Comparison of ENCODE assay signal across 8 cellular contexts in genomic region chr10:132319853-132320669, GRCh38. TPM values are rescaled to one million over a fixed set of nuclear protein-coding genes. Genes with fewer than 3 reads are reported as not detected.
DNase-seq lines count a peak whose midpoint lies in the region; ATAC-seq and TF ChIP-seq lines count a peak whose summit lies in the region.

No MANE protein-coding gene starts in this region.

- in situ Hi-C loops in mammary epithelial cell (cut with MboI; ENCODE audit: low sequenced_read_pairs in 2 of 2) = no loop called here

- H3K27ac ChIP-seq in mammary epithelial cell (ENCODE audit: insufficient read depth, low read depth, low read length) = no peak overlapping the region
- no peak overlapping the region for H3K27ac ChIP-seq in caudate nucleus (ENCODE audit: low read depth, low read length)

- H4K20me1 ChIP-seq in mammary epithelial cell (ENCODE audit: insufficient read depth, low read length) = no peaks in the 10 kb centered on the region

- DNase-seq in AG08396 (ENCODE audit: low spot score) (peak; percentile 89), NOMO-1 treated with dmso at 0.1 percent for 144 hours (lab: John Stamatoyannopoulos, UW; ENCODE audit: unreplicated experiment) (peak; percentile 72), mammary epithelial cell (peak; percentile 74), sciatic nerve (ENCODE audit: low spot score) (peak; percentile 46), NCI-H345 treated with DMSO at 0.1 percent for 48 hours (lab: John Stamatoyannopoulos, UW; ENCODE audit: unreplicated experiment) (no peak), caudate nucleus (lab: John Stamatoyannopoulos, UW) (no peak)

- H3K79me2 ChIP-seq in mammary epithelial cell (ENCODE audit: insufficient read depth, low read length) = no peaks in the 10 kb centered on the region

- H3K36me3 ChIP-seq in mammary epithelial cell (ENCODE audit: insufficient read depth, low read length) = no peaks in the 10 kb centered on the region

- peak overlapping the region; percentile 66 for H2AFZ ChIP-seq in mammary epithelial cell (ENCODE audit: low read depth, low read length)

- H3K27me3 ChIP-seq in mammary epithelial cell (ENCODE audit: insufficient read depth, low read length) = no peaks in the 10 kb centered on the region

- no peak for TF ChIP-seq CTCF in mammary epithelial cell (conservative IDR thresholded peaks at IDR 0.05 in 1 of 2, IDR thresholded peaks at IDR 0.05 in 1 of 2; ENCODE audit: extremely low read depth in 1 of 2, insufficient read depth in 1 of 2, low read depth in 1 of 2, low read length in 2 of 2)

- intact Hi-C loops in mammary epithelial cell (cut with micrococcal nuclease) (loop anchor here (1.0 kb wide), 1 partner anchor 11 kb away; no protein-coding TSS in a partner anchor), sciatic nerve (cut with DNase I) (no loop called here)

- WGBS in mammary epithelial cell (ENCODE audit: low coverage, missing lambda C conversion rate) = 72% methylated on average over 6 of the region's 15 CpGs

- CTCF ChIA-PET in mammary epithelial cell (lab: Charles Lee; ENCODE audit: low non-redundant PET) = no interaction called here

- H3K4me2 ChIP-seq in mammary epithelial cell (ENCODE audit: insufficient read depth, low read depth, low read length) = peak overlapping the region; percentile 25

- peaks cover 12% of the 10 kb centered on the region for H3K4me1 ChIP-seq in mammary epithelial cell (ENCODE audit: insufficient read depth, low read length)

- dilution Hi-C loops in mammary epithelial cell (cut with HindIII; ENCODE audit: low sequenced_read_pairs) = no loop called here

- H3K9me3 ChIP-seq in mammary epithelial cell (replicated peaks; ENCODE audit: insufficient read depth, low read length) = no peaks in the 10 kb centered on the region

- no peak overlapping the region for H3K9ac ChIP-seq in mammary epithelial cell (ENCODE audit: insufficient read depth, low read length)

- BruUV-seq in mammary epithelial cell (replicated peaks; lab: Mats Ljungman, UMichigan) = no TSS peak

- H3K4me3 ChIP-seq in mammary epithelial cell (replicated peaks in 1 of 3; ENCODE audit: insufficient read depth in 1 of 3, low read depth in 2 of 3, low read length in 3 of 3) = no peak overlapping the region

- ATAC-seq in GM18519 (IDR thresholded peaks at IDR 0.05; ENCODE audit: low FRiP score, unreplicated experiment) (peak; percentile 98), HG02852 (IDR thresholded peaks at IDR 0.05; ENCODE audit: unreplicated experiment) (peak; percentile 97), sciatic nerve (peak; percentile 75)

RNA-seq across cellular contexts. Expression of gene LRRC27, which starts 11.9 kb away (rescaled TPM):
- total RNA-seq in mammary epithelial cell = 1 to 10 TPM; 6.1 to 6.8 TPM
- 2.0 TPM for polyA plus RNA-seq in mammary epithelial cell
- polyA minus RNA-seq in mammary epithelial cell = 1.3 TPM
- total RNA-seq in sciatic nerve = 12.4 TPM

RNA-seq across cellular contexts. Expression of gene STK32C, which starts 12.3 kb away (rescaled TPM):
- total RNA-seq in mammary epithelial cell = 1 to 10 TPM; 2.5 to 9.2 TPM
- 9.0 TPM for polyA plus RNA-seq in mammary epithelial cell
- 0.36 TPM for polyA minus RNA-seq in mammary epithelial cell
- 11.1 TPM for total RNA-seq in sciatic nerve

Comparison
In these comparisons a context has a peak if more than half of its experiments do, and no peak if none do; other contexts are left out.
1. DNase-seq: peak in AG08396 (single experiment), NOMO-1 treated with dmso at 0.1 percent for 144 hours (single experiment), mammary epithelial cell (single experiment) and sciatic nerve (single experiment); none in NCI-H345 treated with DMSO at 0.1 percent for 48 hours (single experiment) and caudate nucleus (0 of 61).
2. Peak in every context shown above with its lines, with median percentiles within 50 percentile points of each other: ATAC-seq.